22 cellular contexts compared by ENCODE assay signal in genomic region chr13:48583859-48584311, GRCh38.
"Had no signal": no experiment of that assay in that cellular context is flagged by ENCODE, and none has a peak within 500 bp of the region (broad histone marks: within the 10 kb centered on the region; RNA-seq: fewer than 3 reads in every experiment).

No MANE protein-coding gene starts in this region.

- H3K27ac ChIP-seq: brain microvascular endothelial cell, epithelial cell of prostate, lower lobe of right lung, neutrophil, tibial artery had no signal

- H3K36me3 Mint-ChIP-seq: naive thymus-derived CD8-positive, alpha-beta T cell had no signal

- DNase-seq: activated CD4-positive, alpha-beta memory T cell treated with anti-CD3 and anti-CD28 coated beads, Interleukin-2, amount 10 ng/mL, durations not matched to agents 7 days and 5 days; activated CD4-positive, alpha-beta T cell treated with anti-CD3 and anti-CD28 coated beads for 4 hours; activated CD4-positive, CD25-positive, alpha-beta regulatory T cell; activated effector memory CD4-positive, alpha-beta T cell treated with anti-CD3 and anti-CD28 coated beads, Interleukin-2, amount 50 U/mL, for 16 hours; activated naive CD4-positive, alpha-beta T cell treated with anti-CD3 and anti-CD28 coated beads, Interleukin-2, amount 50 U/mL, for 16 hours; aorta; brain microvascular endothelial cell; central memory CD4-positive, alpha-beta T cell; endodermal cell; foreskin fibroblast; kidney; lower lobe of right lung; naive thymus-derived CD8-positive, alpha-beta T cell; pancreas; right cardiac atrium; stimulated activated CD4-positive, alpha-beta T cell treated with anti-CD3 and anti-CD28 coated beads, Interleukin-12 subunit alpha, Interleukin-12 subunit beta, amount 100 ng/mL, for 4 hours; stimulated activated CD4-positive, alpha-beta T cell treated with anti-CD3 and anti-CD28 coated beads, Interleukin-4, amount 100 ng/mL, for 4 hours; stimulated activated naive CD8-positive, alpha-beta T cell treated with anti-CD3 and anti-CD28 coated beads, Interleukin-15, Interleukin-2, amounts not matched to agents 100 U/mL and 50 U/mL, for 24 hours; T-helper 17 cell; tibial artery had no signal

- H3K36me3 ChIP-seq: brain microvascular endothelial cell, lower lobe of right lung, neutrophil, pancreas, tibial artery had no signal

- H3K4me3 ChIP-seq: lower lobe of right lung, pancreas, tibial artery had no signal

- H3K9me3 ChIP-seq: lower lobe of right lung, neutrophil, pancreas, tibial artery had no signal

- H3K27ac Mint-ChIP-seq: activated CD4-positive, alpha-beta memory T cell treated with anti-CD3 and anti-CD28 coated beads, Interleukin-2, amount 10 ng/mL, durations not matched to agents 7 days and 5 days; endodermal cell had no signal

- H3K4me3 Mint-ChIP-seq: activated CD4-positive, alpha-beta memory T cell treated with anti-CD3 and anti-CD28 coated beads, Interleukin-2, amount 10 ng/mL, durations not matched to agents 7 days and 5 days; endodermal cell; naive thymus-derived CD8-positive, alpha-beta T cell; T-helper 17 cell had no signal

- ATAC-seq: lower lobe of right lung; naive thymus-derived CD8-positive, alpha-beta T cell; pancreas; stimulated activated naive CD8-positive, alpha-beta T cell treated with anti-CD3 and anti-CD28 coated beads, Interleukin-15, Interleukin-2, amounts not matched to agents 100 U/mL and 50 U/mL, for 24 hours; T-helper 17 cell had no signal

- H3K27me3 ChIP-seq: brain microvascular endothelial cell, neutrophil, pancreas, tibial artery had no signal
